Comparison of ENCODE assay signal across 8 cellular contexts in genomic region chr1:206612129-206612876, GRCh38. TPM values are rescaled to one million over a fixed set of nuclear protein-coding genes. Genes with fewer than 3 reads are reported as not detected.
DNase-seq lines count a peak whose midpoint lies in the region; ATAC-seq and TF ChIP-seq lines count a peak whose summit lies in the region.

EIF2D (minus strand) TSS chr1:206612465; CDS start chr1:206612342, 123 bp downstream.

- no peaks in the 10 kb centered on the region for H3K79me1 ChIP-seq in neuronal stem cell (ENCODE audit: low read depth, low read length)

- peak; percentile 97 for ATAC-seq in foreskin keratinocyte

- H3K14ac ChIP-seq in neuronal stem cell (ENCODE audit: low read length): peak within 1 kb of the TSS; percentile 25

- no peak within 1 kb of the TSS for H2BK120ac ChIP-seq in neuronal stem cell (ENCODE audit: low read depth, low read length)

- H3K4me1 ChIP-seq in foreskin keratinocyte: no peaks in the 10 kb centered on the region
- peaks cover 0 to 3% of the 10 kb centered on the region in 2 donors for H3K4me1 ChIP-seq in neuronal stem cell (ENCODE audit: control insufficient read depth in 2 of 2, insufficient read depth in 1 of 2, low read depth in 1 of 2, low read length in 2 of 2)
- H3K4me1 ChIP-seq in subcutaneous abdominal adipose tissue (ENCODE audit: control insufficient read depth in 5 of 5, insufficient read depth in 5 of 5, low read length in 5 of 5): peaks cover 1 to 12% (median 10%) of the 10 kb centered on the region in 5 donors

- whole genome bisulfite sequencing in neuronal stem cell (ENCODE audit: extremely low coverage in 2 of 2, insufficient read length in 2 of 2, insufficient replicate concordance in 1 of 2), 2 donors: no CpG with 5 or more reads among the region's 48 CpGs

- no peaks in the 10 kb centered on the region for H3K9me3 ChIP-seq in neuronal stem cell (replicated peaks in 1 of 2; ENCODE audit: control insufficient read depth in 2 of 2, insufficient read depth in 1 of 2, low read depth in 1 of 2, low read length in 2 of 2)
- no peaks in the 10 kb centered on the region for H3K9me3 ChIP-seq in subcutaneous abdominal adipose tissue (ENCODE audit: control insufficient read depth in 5 of 5, low read length in 5 of 5)

- DNase-seq in GM03348 (ENCODE audit: low spot score) (peak; percentile 100), HEK293T (ENCODE audit: extremely low spot score) (peak; percentile 100), NAMALWA (ENCODE audit: low spot score) (peak; percentile 93), SK-MEL-5 (ENCODE audit: low read depth, low spot score) (peak; percentile 94), foreskin keratinocyte (peak; percentile 64 to 79), neuronal stem cell (ENCODE audit: low spot score) (peak; percentile 91)
- DNase-seq in activated naive CD4-positive, alpha-beta T cell (lab: John Stamatoyannopoulos, UW): peak; percentile 87 to 93 (median 90)

- peak within 1 kb of the TSS; percentile 95 for H2AFZ ChIP-seq in neuronal stem cell (ENCODE audit: low read length)

- H2BK12ac ChIP-seq in neuronal stem cell (ENCODE audit: low read length): no peak within 1 kb of the TSS

- H3K4ac ChIP-seq in neuronal stem cell (ENCODE audit: low read length): no peak within 1 kb of the TSS

- peak within 1 kb of the TSS; percentile 30 for H2BK15ac ChIP-seq in neuronal stem cell (ENCODE audit: low read length)

- H3K27ac ChIP-seq in foreskin keratinocyte (peak within 1 kb of the TSS; percentile 78), neuronal stem cell (replicated peaks; ENCODE audit: low read length) (peak within 1 kb of the TSS; percentile 67), subcutaneous abdominal adipose tissue (ENCODE audit: low read depth, low read length) (peak within 1 kb of the TSS; percentile 95)

- in situ Hi-C loops in SK-MEL-5 (cut with HindIII; ENCODE audit: low pct_unique_long_range_greater_than_20kb, low sequenced_read_pairs): no loop called here

- H3K9ac ChIP-seq in neuronal stem cell (ENCODE audit: low read depth, low read length, poor library complexity): peak within 1 kb of the TSS; percentile 96
- peak within 1 kb of the TSS; percentile 89 to 100 (median 94) for H3K9ac ChIP-seq in subcutaneous abdominal adipose tissue (ENCODE audit: low read length in 5 of 5)

- TF ChIP-seq CTCF in foreskin keratinocyte (conservative IDR thresholded peaks at IDR 0.05): peak; percentile 99

- H3K18ac ChIP-seq in neuronal stem cell (ENCODE audit: low read length): peak within 1 kb of the TSS; percentile 99

- peaks cover 0 to 9% of the 10 kb centered on the region in 2 donors for H3K36me3 ChIP-seq in neuronal stem cell (replicated peaks in 1 of 2; ENCODE audit: control insufficient read depth in 2 of 2, insufficient read depth in 2 of 2, low read length in 2 of 2)
- peaks cover 4 to 22% (median 17%) of the 10 kb centered on the region in 5 donors for H3K36me3 ChIP-seq in subcutaneous abdominal adipose tissue (ENCODE audit: control insufficient read depth in 5 of 5, insufficient read depth in 5 of 5, low read length in 5 of 5)

- H4K8ac ChIP-seq in neuronal stem cell (ENCODE audit: low read depth, low read length): peak within 1 kb of the TSS; percentile 52

- H2BK5ac ChIP-seq in neuronal stem cell (ENCODE audit: low read length): peak within 1 kb of the TSS; percentile 77

- H2AK5ac ChIP-seq in neuronal stem cell (ENCODE audit: low read depth, low read length): no peak within 1 kb of the TSS

- H4K91ac ChIP-seq in neuronal stem cell (ENCODE audit: low read depth, low read length, poor library complexity): no peak within 1 kb of the TSS

- CTCF ChIA-PET in HEK293T (lab: Yijun Ruan, JAX): interaction anchor here (0.5 to 2.1 kb wide), 10 partner anchors 17 to 1349 kb away, joined by 3 to 10 read pairs (median 3); no protein-coding TSS in a partner anchor

- peak within 1 kb of the TSS; percentile 99 for H3K23ac ChIP-seq in neuronal stem cell (ENCODE audit: low read depth, low read length, poor library complexity)

- H3K27me3 ChIP-seq in foreskin keratinocyte (no peaks in the 10 kb centered on the region), neuronal stem cell (ENCODE audit: control insufficient read depth in 3 of 3, insufficient read depth in 3 of 3, low read depth in 1 of 3, low read length in 3 of 3) (peaks cover 0 to 19% (median 0%) of the 10 kb centered on the region in 3 experiments), subcutaneous abdominal adipose tissue (ENCODE audit: control insufficient read depth in 5 of 5, insufficient read depth in 4 of 5, low read length in 5 of 5) (no peaks in the 10 kb centered on the region)

- H3K4me2 ChIP-seq in neuronal stem cell (ENCODE audit: insufficient read depth, low read length, poor library complexity, severe bottlenecking): peak within 1 kb of the TSS; percentile 81

- POLR2A ChIA-PET in HEK293T (lab: Yijun Ruan, JAX): interaction anchor here (0.6 to 1.7 kb wide), 7 partner anchors 9 to 55 kb away, joined by 3 to 10 read pairs (median 4); partner anchors contain the start of gene DYRK3

- peak within 1 kb of the TSS; percentile 78 to 87 for H3K4me3 ChIP-seq in neuronal stem cell (ENCODE audit: low read length in 2 of 2)
- peak within 1 kb of the TSS; percentile 69 to 92 (median 90) for H3K4me3 ChIP-seq in subcutaneous abdominal adipose tissue (ENCODE audit: low read depth in 1 of 5, low read length in 5 of 5)

TF ChIP-seq in HEK293T, 16 proteins besides CTCF, POLR2A, EP300 and RAD21:
- TF ChIP-seq CTBP1 (IDR thresholded peaks at IDR 0.05; ENCODE audit: borderline replicate concordance) (peak; percentile 83; the same call in 1 of the 2 replicates), SP1 (IDR thresholded peaks at IDR 0.05) (no peak), FOXA1 (IDR thresholded peaks at IDR 0.05) (no peak), HDGF (IDR thresholded peaks at IDR 0.05; ENCODE audit: borderline replicate concordance) (no peak), ZNF384 (IDR thresholded peaks at IDR 0.05) (no peak), PKNOX1 (IDR thresholded peaks at IDR 0.05) (no peak), LEF1 (IDR thresholded peaks at IDR 0.05; ENCODE audit: borderline replicate concordance) (no peak; the same call in 1 of the 2 replicates), NFRKB (IDR thresholded peaks at IDR 0.05) (peak; percentile 96), FOXK2 (IDR thresholded peaks at IDR 0.05) (no peak), FOXM1 (IDR thresholded peaks at IDR 0.05; ENCODE audit: borderline replicate concordance) (peak; percentile 89), L3MBTL2 (conservative IDR thresholded peaks at IDR 0.05) (peak; percentile 55; the same call in 1 of the 2 replicates), ARNT (IDR thresholded peaks at IDR 0.05) (no peak; the same call in none of the 2 replicates), ELF4 (IDR thresholded peaks at IDR 0.05) (peak; percentile 90)
TF ChIP-seq in HEK293T: peak in this region for 5.

RNA-seq across cellular contexts. Expression of gene EIF2D, which starts in this region (rescaled TPM):
- total RNA-seq in SK-MEL-5 (2014; rRNA removed; shearing (Covaris generic)): 57.8 and 58.7 TPM in 2 replicates
- 48.9 and 60.0 TPM in 2 replicates for polyA plus RNA-seq in SK-MEL-5 (2015; cell fraction: cytosol; rRNA removed)
- polyA plus RNA-seq in SK-MEL-5 (2015; cell fraction: nucleus; rRNA removed): 94.1 and 109 TPM in 2 replicates
- total RNA-seq in foreskin keratinocyte: 53.9 and 54.3 TPM in 2 replicates
- polyA plus RNA-seq in foreskin keratinocyte: 45.6 and 50.8 TPM in 2 replicates
- 36.1 TPM for polyA plus RNA-seq in neuronal stem cell (2013, experiment 1 of 2)
- polyA plus RNA-seq in neuronal stem cell (2013, experiment 2 of 2): 34.0 TPM

Comparison
In these comparisons a context has a peak if more than half of its experiments do, and no peak if none do; other contexts are left out.
1. Peak in every context shown above with its lines: DNase-seq, ATAC-seq, H3K4me3 ChIP-seq and H3K27ac ChIP-seq.